ENCODE assay signal across 26 cellular contexts in genomic region chr18:1467461-1467964, GRCh38.
"Had no signal": no experiment of that assay in that cellular context is flagged by ENCODE, and none has a peak within 500 bp of the region (broad histone marks: within the 10 kb centered on the region; RNA-seq: fewer than 3 reads in every experiment).

No MANE protein-coding gene starts in this region.

- H3K36me3 ChIP-seq: stomach, suprapubic skin, thoracic aorta, thyroid gland, tibial artery, tibial nerve, transverse colon, upper lobe of left lung, upper lobe of right lung, uterus, vagina had no signal

- DNase-seq: stimulated activated CD4-positive, alpha-beta T cell treated with anti-CD3 and anti-CD28 coated beads, Interleukin-2, amount 100 ng/mL, for 48 hours; stimulated activated CD4-positive, alpha-beta T cell treated with anti-CD3 and anti-CD28 coated beads, Interleukin-4, amount 100 ng/mL, for 1 hour; stimulated activated CD4-positive, alpha-beta T cell treated with anti-CD3 and anti-CD28 coated beads, Interleukin-4, amount 100 ng/mL, for 24 hours; stimulated activated CD4-positive, alpha-beta T cell treated with anti-CD3 and anti-CD28 coated beads, Interleukin-4, amount 100 ng/mL, for 4 hours; stimulated activated CD8-positive, alpha-beta memory T cell treated with anti-CD3 and anti-CD28 coated beads, Interleukin-4, amount 100 ng/mL, for 48 hours; stimulated activated naive B cell treated with anti-CD40 and anti-IgM and Interleukin-4, amounts not matched to agents 10 μg/mL and 1 μg/mL and 100 μg/mL, for 72 hours; stimulated activated naive CD4-positive, alpha-beta T cell; stimulated activated naive CD4-positive, alpha-beta T cell treated with Interleukin-2 at 50 U/mL for 16 hours; stimulated activated naive CD8-positive, alpha-beta T cell treated with anti-CD3 and anti-CD28 coated beads, Interleukin-15, amount 100 ng/mL, for 72 hours; stimulated activated naive CD8-positive, alpha-beta T cell treated with anti-CD3 and anti-CD28 coated beads, Interleukin-15, Interleukin-2, amounts not matched to agents 100 U/mL and 50 U/mL, for 24 hours; stomach; substantia nigra; testis; thyroid gland; tibial artery; transverse colon; trophoblast cell; upper lobe of left lung; upper lobe of right lung; uterus had no signal

- ATAC-seq: stimulated activated effector memory CD8-positive, alpha-beta T cell treated with anti-CD3 and anti-CD28 coated beads, Interleukin-12 subunit alpha, Interleukin-12 subunit beta, amount 100 ng/mL, for 72 hours; stimulated activated memory B cell treated with anti-CD40 and anti-IgM and Interleukin-4, amounts not matched to agents 10 μg/mL and 1 μg/mL and 100 μg/mL, for 72 hours; stimulated activated naive B cell treated with anti-CD40 and anti-IgM and Interleukin-4, amounts not matched to agents 10 μg/mL and 1 μg/mL and 100 μg/mL, for 72 hours; stimulated activated naive CD8-positive, alpha-beta T cell treated with anti-CD3 and anti-CD28 coated beads, Interleukin-15, amount 100 ng/mL, for 72 hours; stimulated activated naive CD8-positive, alpha-beta T cell treated with anti-CD3 and anti-CD28 coated beads, Interleukin-15, Interleukin-2, amounts not matched to agents 100 U/mL and 50 U/mL, for 24 hours; upper lobe of right lung had no signal

- H3K4me1 ChIP-seq: stomach, suprapubic skin, testis, thyroid gland, tibial artery, tibial nerve, transverse colon, upper lobe of left lung, upper lobe of right lung, uterus, vagina had no signal

- H3K4me3 ChIP-seq: stomach, suprapubic skin, testis, thoracic aorta, thyroid gland, tibial artery, tibial nerve, transverse colon, upper lobe of left lung, upper lobe of right lung, uterus, vagina had no signal

- H3K27ac ChIP-seq: stomach, suprapubic skin, testis, thoracic aorta, thyroid gland, tibial artery, tibial nerve, transverse colon, upper lobe of left lung, upper lobe of right lung, uterus, vagina had no signal

- H3K27me3 ChIP-seq: stomach, suprapubic skin, testis, thyroid gland, tibial artery, tibial nerve, transverse colon, upper lobe of left lung, upper lobe of right lung, uterus, vagina had no signal

- H3K9me3 ChIP-seq: stomach, testis, thoracic aorta, thyroid gland, tibial artery, tibial nerve, transverse colon, upper lobe of left lung, upper lobe of right lung, uterus, vagina had no signal
